In genomic region chr14:71753126-71753830, GRCh38 we compare ENCODE assay signal across 8 cellular contexts.
A peak's percentile ranks its signal among the peaks of the same experiment; 100 is the strongest.
DNase-seq lines count a peak whose midpoint lies in the region; ATAC-seq, FAIRE-seq and TF ChIP-seq lines count a peak whose summit lies in the region.

No MANE protein-coding gene starts in this region.

- peaks cover under 1% of the 10 kb centered on the region; the same call in 1 of the 3 replicates for H3K9me3 ChIP-seq in GM12878 (replicated peaks; ENCODE audit: control insufficient read depth, insufficient read depth, low read length)

- no peak overlapping the region for H3K27ac ChIP-seq in GM12878 (ENCODE audit: control insufficient read depth, insufficient read depth)

- CTCF ChIA-PET in GM12878 (lab: Yijun Ruan, JAX), result interaction anchor here (0.5 to 9.8 kb wide), 49 partner anchors 9 to 944 kb away, joined by 3 to 202 read pairs (median 4); partner anchors contain the start of gene MAP3K9

- SMC1A ChIA-PET in GM12878 (lab: Charles Lee; ENCODE audit: uncharacterized antibody, unreplicated experiment), result interaction anchor here (0.7 to 11.5 kb wide), 28 partner anchors 11 to 649 kb away, joined by 3 to 230 read pairs (median 5); no protein-coding TSS in a partner anchor

- H3K4me3 ChIP-seq in GM12878 (no peak overlapping the region), skeletal muscle cell (ENCODE audit: low read depth, low read length) (no peak overlapping the region)

- H3K79me2 ChIP-seq in GM12878 (ENCODE audit: control insufficient read depth, insufficient read depth, low read length), result no peaks in the 10 kb centered on the region

- H4K20me1 ChIP-seq in GM12878 (ENCODE audit: control insufficient read depth, insufficient read depth), result no peaks in the 10 kb centered on the region

- TF ChIP-seq EP300 in GM12878 (IDR thresholded peaks at IDR 0.05; ENCODE audit: borderline replicate concordance in 1 of 2, control insufficient read depth in 1 of 2, low read depth in 2 of 2, low read length in 2 of 2), result no peak

- ATAC-seq in GM12878, result peak; percentile 85
- ATAC-seq in HG02973 (IDR thresholded peaks at IDR 0.05; ENCODE audit: unreplicated experiment), result no peak

- BruUV-seq in GM12878 (replicated peaks; lab: Mats Ljungman, UMichigan), result no TSS peak

- H3K4me2 ChIP-seq in GM12878 (ENCODE audit: control insufficient read depth, insufficient read depth), result peak overlapping the region; percentile 73; the same call in 1 of the 2 replicates

- DNase-seq in SIG-M5 treated with dmso at 0.1 percent for 504 hours (lab: John Stamatoyannopoulos, UW; ENCODE audit: unreplicated experiment) (peak; percentile 71), SIG-M5 (lab: John Stamatoyannopoulos, UW) (no peak), NCI-H2081 (lab: John Stamatoyannopoulos, UW) (peak; percentile 88 to 91), T1000 (lab: John Stamatoyannopoulos, UW) (peak; percentile 87), GM12878 (ENCODE audit: low read depth, low spot score) (peak; percentile 27), hypothalamus (lab: John Stamatoyannopoulos, UW) (peak; percentile 20 to 87 (median 63)), skeletal muscle cell (ENCODE audit: low read depth) (peak; percentile 75)

- POLR2A ChIA-PET in GM12878 (lab: Charles Lee), result interaction anchor here (1.0 kb wide), 1 partner anchor 99 kb away, joined by 4 read pairs; no protein-coding TSS in a partner anchor

- H3K4me1 ChIP-seq in GM12878 (ENCODE audit: control insufficient read depth, insufficient read depth, low read length), result no peaks in the 10 kb centered on the region

- FAIRE-seq in GM12878 (lab: Jason Lieb, UNC), result peak; percentile 83

- intact Hi-C loops in GM12878 (cut with micrococcal nuclease; ENCODE audit: unreplicated experiment), result loop anchor here (1.0 to 10.0 kb wide), 5 partner anchors 102 to 649 kb away; partner anchors contain the start of gene SIPA1L1

- peak; percentile 88 to 94 (median 91) for TF ChIP-seq CTCF in GM12878 (IDR thresholded peaks at IDR 0.05 in 2 of 3, conservative IDR thresholded peaks at IDR 0.05 in 1 of 3; ENCODE audit: control insufficient read depth in 2 of 3, extremely low read depth in 1 of 3, insufficient read depth in 1 of 3, low read depth in 3 of 3, low read length in 3 of 3)

- no peak overlapping the region for H3K9ac ChIP-seq in GM12878 (ENCODE audit: control insufficient read depth, insufficient read depth, low read length)

- in situ Hi-C loops in GM12878 (cut with MboI), result loop anchor here (5.0 kb wide), 2 partner anchors 426 to 621 kb away; no protein-coding TSS in a partner anchor

- no peaks in the 10 kb centered on the region for H3K27me3 ChIP-seq in GM12878 (replicated peaks in 1 of 2; ENCODE audit: control insufficient read depth in 2 of 2, insufficient read depth in 2 of 2, low read length in 1 of 2)

- RAD21 ChIA-PET in GM12878 (lab: Charles Lee; ENCODE audit: unreplicated experiment), result interaction anchor here (0.8 to 5.4 kb wide), 33 partner anchors 9 to 935 kb away, joined by 3 to 67 read pairs (median 4); no protein-coding TSS in a partner anchor

- WGBS in GM12878 (ENCODE audit: insufficient coverage, insufficient replicate concordance, low lambda C conversion rate, missing lambda C conversion rate), result 30% methylated on average over 21 of the region's 21 CpGs

- TF ChIP-seq POLR2A in GM12878 (IDR thresholded peaks at IDR 0.05; ENCODE audit: low read depth, low read length), result no peak

- no peaks in the 10 kb centered on the region for H3K36me3 ChIP-seq in GM12878 (ENCODE audit: control insufficient read depth in 2 of 2, insufficient read depth in 2 of 2, low read length in 1 of 2)

- TF ChIP-seq RAD21 in GM12878 (IDR thresholded peaks at IDR 0.05; ENCODE audit: insufficient read depth, low read depth, low read length), result peak; percentile 99

- peak overlapping the region; percentile 66 for H2AFZ ChIP-seq in GM12878 (ENCODE audit: control insufficient read depth, low read depth, low read length)

TF ChIP-seq in GM12878, 131 proteins besides CTCF, POLR2A, EP300 and RAD21 (continues in another document):
- TF ChIP-seq GABPA (IDR thresholded peaks at IDR 0.05; ENCODE audit: low read depth) (no peak), MTA2 (IDR thresholded peaks at IDR 0.05; ENCODE audit: low read depth) (no peak), SKIL (IDR thresholded peaks at IDR 0.05; ENCODE audit: low read depth, poor library complexity, severe bottlenecking) (no peak), PRDM15 (CRISPR knock-in tag; IDR thresholded peaks at IDR 0.05) (no peak), ZBTB4 (CRISPR knock-in tag; IDR thresholded peaks at IDR 0.05) (no peak), ZNF217 (IDR thresholded peaks at IDR 0.05) (no peak), JUNB (IDR thresholded peaks at IDR 0.05) (no peak), ZBED1 (IDR thresholded peaks at IDR 0.05; ENCODE audit: borderline replicate concordance) (no peak), MAX (IDR thresholded peaks at IDR 0.05; ENCODE audit: low read depth, low read length) (0 out of 2 replicates have a peak, but pooled peaks have one; percentile 23), WRNIP1 (IDR thresholded peaks at IDR 0.05; ENCODE audit: borderline replicate concordance, low read depth, low read length) (no peak)
